In genomic region chr12:32336261-32336660, GRCh38 we compare ENCODE assay signal across 25 cellular contexts.
"Had no signal": no experiment of that assay in that cellular context is flagged by ENCODE, and none has a peak within 500 bp of the region (broad histone marks: within the 10 kb centered on the region; RNA-seq: fewer than 3 reads in every experiment).

No MANE protein-coding gene starts in this region.

- H3K4me1 ChIP-seq: esophagus squamous epithelium, foreskin keratinocyte, gastroesophageal sphincter, prostate gland, testis, tibial artery had no signal

- H3K4me2 ChIP-seq: hepatocyte had no signal

- H3K27ac ChIP-seq: esophagus squamous epithelium, foreskin keratinocyte, gastroesophageal sphincter, heart left ventricle, hepatocyte, lower lobe of right lung, prostate gland, right atrium auricular region, testis, tibial artery had no signal

- H3K27me3 ChIP-seq: esophagus squamous epithelium, foreskin keratinocyte, gastroesophageal sphincter, heart left ventricle, hepatocyte, right atrium auricular region, testis, tibial artery had no signal

- H3K4me3 ChIP-seq: esophagus squamous epithelium, gastroesophageal sphincter, heart left ventricle, hepatocyte, lower lobe of right lung, prostate gland, right atrium auricular region, testis, tibial artery had no signal

- H3K9me3 ChIP-seq: esophagus squamous epithelium, gastroesophageal sphincter, heart left ventricle, lower lobe of right lung, prostate gland, right atrium auricular region, testis, tibial artery had no signal

- FAIRE-seq: endometrium, urothelium cell line had no signal

- H3K36me3 ChIP-seq: lower lobe of right lung, prostate gland, right atrium auricular region had no signal

- H2AFZ ChIP-seq: hepatocyte had no signal

- ATAC-seq: effector memory CD8-positive, alpha-beta T cell; foreskin keratinocyte; gastroesophageal sphincter; heart left ventricle; left ventricle myocardium superior; lower lobe of right lung; naive thymus-derived CD8-positive, alpha-beta T cell; sciatic nerve; stimulated activated memory B cell treated with anti-CD40 and anti-IgM and Interleukin-4, amounts not matched to agents 10 μg/mL and 1 μg/mL and 100 μg/mL, for 72 hours; stimulated activated naive CD8-positive, alpha-beta T cell treated with anti-CD3 and anti-CD28 coated beads, Interleukin-15, Interleukin-2, amounts not matched to agents 100 U/mL and 50 U/mL, for 24 hours had no signal

- H3K79me2 ChIP-seq: hepatocyte had no signal

- DNase-seq: cortex of kidney; effector memory CD8-positive, alpha-beta T cell; erythroblast; esophagus squamous epithelium; foreskin keratinocyte; heart left ventricle; left ventricle myocardium superior; lower lobe of right lung; naive thymus-derived CD8-positive, alpha-beta T cell; nephron progenitor cell; nucleus accumbens; stimulated activated CD4-positive, alpha-beta T cell treated with anti-CD3 and anti-CD28 coated beads, Interleukin-2, amount 100 ng/mL, for 24 hours; stimulated activated CD4-positive, alpha-beta T cell treated with anti-CD3 and anti-CD28 coated beads, Interleukin-4, amount 100 ng/mL, for 4 hours; stimulated activated naive CD8-positive, alpha-beta T cell treated with anti-CD3 and anti-CD28 coated beads, Interleukin-15, Interleukin-2, amounts not matched to agents 100 U/mL and 50 U/mL, for 24 hours; substantia nigra; testis; tibial artery had no signal
